ENCODE assay signal across 23 cellular contexts in genomic region chrX:19870206-19870605, GRCh38. TPM values are rescaled to one million over a fixed set of nuclear protein-coding genes. Genes with fewer than 3 reads are reported as not detected.
A peak's percentile ranks its signal among the peaks of the same experiment; 100 is the strongest.
DNase-seq lines count a peak whose midpoint lies in the region; ATAC-seq and TF ChIP-seq lines count a peak whose summit lies in the region.
"Had no signal": no experiment of that assay in that cellular context is flagged by ENCODE, and none has a peak within 500 bp of the region (broad histone marks: within the 10 kb centered on the region; RNA-seq: fewer than 3 reads in every experiment).

No MANE protein-coding gene starts in this region.

- no peaks in the 10 kb centered on the region for H3K27me3 Mint-ChIP-seq in activated CD8-positive, alpha-beta T cell treated with anti-CD3 and anti-CD28 coated beads for 36 hours
- no peaks in the 10 kb centered on the region for H3K27me3 Mint-ChIP-seq in activated CD8-positive, alpha-beta T cell treated with anti-CD3 and anti-CD28 coated beads, Interleukin-2, amount 10 ng/mL, durations not matched to agents 7 days and 5 days (ENCODE audit: low read depth)
- no peaks in the 10 kb centered on the region for H3K27me3 Mint-ChIP-seq in activated B cell treated with CpG ODN at 0.5 μM for 24 hours
- H3K27me3 Mint-ChIP-seq in stimulated activated memory B cell treated with anti-CD40 and anti-IgM and Interleukin-4, amounts not matched to agents 10 μg/mL and 1 μg/mL and 100 μg/mL, for 72 hours, result no peaks in the 10 kb centered on the region

- intact Hi-C loops in activated CD8-positive, alpha-beta T cell treated with anti-CD3 and anti-CD28 coated beads for 36 hours (cut with micrococcal nuclease), result no loop called here
- intact Hi-C loops in activated B cell treated with CpG ODN at 0.5 μM for 24 hours (cut with micrococcal nuclease), result loop anchor here (2.0 kb wide), 1 partner anchor 15 kb away; no protein-coding TSS in a partner anchor
- intact Hi-C loops in posterior cingulate gyrus (cut with DNase I), result no loop called here

- POLR2A ChIA-PET in activated CD8-positive, alpha-beta T cell treated with anti-CD3 and anti-CD28 coated beads for 36 hours (lab: Charles Lee), result no interaction called here
- POLR2A ChIA-PET in activated CD8-positive, alpha-beta T cell treated with anti-CD3 and anti-CD28 coated beads, Interleukin-2, amount 10 ng/mL, durations not matched to agents 7 days and 5 days (lab: Charles Lee), result no interaction called here
- POLR2A ChIA-PET in activated B cell treated with CpG ODN at 0.5 μM for 24 hours (lab: Charles Lee), result interaction anchor here (0.6 to 1.7 kb wide), 2 partner anchors 43 to 94 kb away, joined by 4 to 5 read pairs; no protein-coding TSS in a partner anchor

- no peak for DNase-seq in activated CD8-positive, alpha-beta T cell treated with anti-CD3 and anti-CD28 coated beads for 36 hours
- DNase-seq in activated CD8-positive, alpha-beta T cell treated with anti-CD3 and anti-CD28 coated beads, Interleukin-2, amount 10 ng/mL, durations not matched to agents 7 days and 5 days, result no peak
- no peak for DNase-seq in HL-60 (ENCODE audit: low read depth in 1 of 2, low spot score in 1 of 2)
- DNase-seq in activated B cell treated with CpG ODN at 0.5 μM for 24 hours, result no peak
- DNase-seq in GF-D8 (lab: John Stamatoyannopoulos, UW), result no peak
- DNase-seq in posterior cingulate gyrus, result no peak
- DNase-seq: Calu3; CD8-positive, alpha-beta T cell; EL; GOT3; IMR-90; NCI-H1092 treated with DMSO at 0.1 percent for 48 hours; NCI-H2081; NCI-H510A; NCI-H748 treated with DMSO at 0.1 percent for 48 hours; NK-92 treated with Interleukin-12 subunit alpha and Interleukin-12 subunit beta, amount 100 ng/mL, for 24 hours; OCI-M1; Right ventricle myocardium superior had no signal

- peaks cover 72% of the 10 kb centered on the region for H3K4me1 Mint-ChIP-seq in activated CD8-positive, alpha-beta T cell treated with anti-CD3 and anti-CD28 coated beads for 36 hours (ENCODE audit: low read depth)
- H3K4me1 Mint-ChIP-seq in activated CD8-positive, alpha-beta T cell treated with anti-CD3 and anti-CD28 coated beads, Interleukin-2, amount 10 ng/mL, durations not matched to agents 7 days and 5 days (ENCODE audit: low read depth), result peaks cover 76% of the 10 kb centered on the region
- peaks cover 93% of the 10 kb centered on the region for H3K4me1 Mint-ChIP-seq in activated B cell treated with CpG ODN at 0.5 μM for 24 hours
- peaks cover 85% of the 10 kb centered on the region for H3K4me1 Mint-ChIP-seq in stimulated activated memory B cell treated with anti-CD40 and anti-IgM and Interleukin-4, amounts not matched to agents 10 μg/mL and 1 μg/mL and 100 μg/mL, for 72 hours

- H3K4me3 Mint-ChIP-seq in activated CD8-positive, alpha-beta T cell treated with anti-CD3 and anti-CD28 coated beads for 36 hours, result no peak overlapping the region
- no peak overlapping the region for H3K4me3 Mint-ChIP-seq in activated CD8-positive, alpha-beta T cell treated with anti-CD3 and anti-CD28 coated beads, Interleukin-2, amount 10 ng/mL, durations not matched to agents 7 days and 5 days
- no peak overlapping the region for H3K4me3 Mint-ChIP-seq in activated B cell treated with CpG ODN at 0.5 μM for 24 hours
- H3K4me3 Mint-ChIP-seq in stimulated activated memory B cell treated with anti-CD40 and anti-IgM and Interleukin-4, amounts not matched to agents 10 μg/mL and 1 μg/mL and 100 μg/mL, for 72 hours, result no peak overlapping the region
- H3K4me3 Mint-ChIP-seq: CD8-positive, alpha-beta T cell had no signal

- ATAC-seq in activated CD8-positive, alpha-beta T cell treated with anti-CD3 and anti-CD28 coated beads for 36 hours, result no peak
- ATAC-seq in activated CD8-positive, alpha-beta T cell treated with anti-CD3 and anti-CD28 coated beads, Interleukin-2, amount 10 ng/mL, durations not matched to agents 7 days and 5 days, result no peak
- ATAC-seq in activated B cell treated with CpG ODN at 0.5 μM for 24 hours (ENCODE audit: low read depth) (no peak), HG02763 (IDR thresholded peaks at IDR 0.05; ENCODE audit: unreplicated experiment) (no peak)
- ATAC-seq in stimulated activated memory B cell treated with anti-CD40 and anti-IgM and Interleukin-4, amounts not matched to agents 10 μg/mL and 1 μg/mL and 100 μg/mL, for 72 hours, result no peak
- ATAC-seq: CD8-positive, alpha-beta T cell; HCT116 had no signal

- CTCF ChIA-PET in activated CD8-positive, alpha-beta T cell treated with anti-CD3 and anti-CD28 coated beads for 36 hours (lab: Charles Lee), result no interaction called here
- CTCF ChIA-PET in activated CD8-positive, alpha-beta T cell treated with anti-CD3 and anti-CD28 coated beads, Interleukin-2, amount 10 ng/mL, durations not matched to agents 7 days and 5 days (lab: Charles Lee), result no interaction called here
- CTCF ChIA-PET in activated B cell treated with CpG ODN at 0.5 μM for 24 hours (lab: Charles Lee), result no interaction called here

- H3K36me3 Mint-ChIP-seq in activated CD8-positive, alpha-beta T cell treated with anti-CD3 and anti-CD28 coated beads for 36 hours (ENCODE audit: low read depth), result peaks cover 14% of the 10 kb centered on the region
- H3K36me3 Mint-ChIP-seq in activated CD8-positive, alpha-beta T cell treated with anti-CD3 and anti-CD28 coated beads, Interleukin-2, amount 10 ng/mL, durations not matched to agents 7 days and 5 days (ENCODE audit: low read depth), result peaks cover 10% of the 10 kb centered on the region
- H3K36me3 Mint-ChIP-seq in activated B cell treated with CpG ODN at 0.5 μM for 24 hours (ENCODE audit: low read depth), result no peaks in the 10 kb centered on the region
- H3K36me3 Mint-ChIP-seq in stimulated activated memory B cell treated with anti-CD40 and anti-IgM and Interleukin-4, amounts not matched to agents 10 μg/mL and 1 μg/mL and 100 μg/mL, for 72 hours, result peaks cover 6% of the 10 kb centered on the region
- H3K36me3 Mint-ChIP-seq: CD8-positive, alpha-beta T cell had no signal

- H3K27me3 ChIP-seq in HL-60 (ENCODE audit: insufficient read depth, poor library complexity, severe bottlenecking), result no peaks in the 10 kb centered on the region

- H3K9me3 Mint-ChIP-seq in activated CD8-positive, alpha-beta T cell treated with anti-CD3 and anti-CD28 coated beads for 36 hours, result no peaks in the 10 kb centered on the region
- H3K9me3 Mint-ChIP-seq in activated CD8-positive, alpha-beta T cell treated with anti-CD3 and anti-CD28 coated beads, Interleukin-2, amount 10 ng/mL, durations not matched to agents 7 days and 5 days (ENCODE audit: insufficient read depth), result no peaks in the 10 kb centered on the region
- H3K9me3 Mint-ChIP-seq in activated B cell treated with CpG ODN at 0.5 μM for 24 hours, result no peaks in the 10 kb centered on the region
- no peaks in the 10 kb centered on the region for H3K9me3 Mint-ChIP-seq in stimulated activated memory B cell treated with anti-CD40 and anti-IgM and Interleukin-4, amounts not matched to agents 10 μg/mL and 1 μg/mL and 100 μg/mL, for 72 hours
- H3K9me3 Mint-ChIP-seq: CD8-positive, alpha-beta T cell had no signal

- no peak overlapping the region for H3K4me3 ChIP-seq in HL-60 (replicated peaks; ENCODE audit: insufficient read depth, low read length)
- H3K4me3 ChIP-seq: SK-N-MC had no signal

- peak overlapping the region; percentile 84 for H3K27ac Mint-ChIP-seq in activated CD8-positive, alpha-beta T cell treated with anti-CD3 and anti-CD28 coated beads for 36 hours
- H3K27ac Mint-ChIP-seq in activated CD8-positive, alpha-beta T cell treated with anti-CD3 and anti-CD28 coated beads, Interleukin-2, amount 10 ng/mL, durations not matched to agents 7 days and 5 days, result no peak overlapping the region
- peak overlapping the region; percentile 72 for H3K27ac Mint-ChIP-seq in activated B cell treated with CpG ODN at 0.5 μM for 24 hours
- peak overlapping the region; percentile 86 for H3K27ac Mint-ChIP-seq in stimulated activated memory B cell treated with anti-CD40 and anti-IgM and Interleukin-4, amounts not matched to agents 10 μg/mL and 1 μg/mL and 100 μg/mL, for 72 hours

- H3K27ac ChIP-seq in HL-60 (replicated peaks), result peak overlapping the region; percentile 86
- H3K27ac ChIP-seq: 22Rv1, SK-N-MC had no signal

- no peak for TF ChIP-seq CTCF in activated CD8-positive, alpha-beta T cell treated with anti-CD3 and anti-CD28 coated beads for 36 hours (IDR thresholded peaks at IDR 0.05)
- TF ChIP-seq CTCF in HL-60 (IDR thresholded peaks at IDR 0.05; ENCODE audit: insufficient read depth, low read length), result no peak
- TF ChIP-seq CTCF in activated B cell treated with CpG ODN at 0.5 μM for 24 hours (IDR thresholded peaks at IDR 0.05), result no peak

RNA-seq across cellular contexts. Expression of gene SH3KBP1, which starts 17.2 kb away (rescaled TPM):
- 10 to 100 TPM; 80.9 to 86.9 TPM for total RNA-seq in activated CD8-positive, alpha-beta T cell treated with anti-CD3 and anti-CD28 coated beads for 36 hours
- total RNA-seq in activated CD8-positive, alpha-beta T cell treated with anti-CD3 and anti-CD28 coated beads, Interleukin-2, amount 10 ng/mL, durations not matched to agents 7 days and 5 days, result 10 to 100 TPM; 85.6 to 95.3 TPM
- total RNA-seq in activated B cell treated with CpG ODN at 0.5 μM for 24 hours, result 86.3 and 101 TPM in 2 replicates
